In genomic region chr18:12883003-12883683, GRCh38 we compare ENCODE assay signal across 8 cellular contexts. TPM values are rescaled to one million over a fixed set of nuclear protein-coding genes. Genes with fewer than 3 reads are reported as not detected.
DNase-seq lines count a peak whose midpoint lies in the region; ATAC-seq and TF ChIP-seq lines count a peak whose summit lies in the region.

No MANE protein-coding gene starts in this region.

- H3K27me3 Mint-ChIP-seq in Calu3 (ENCODE audit: unreplicated experiment), result no peaks in the 10 kb centered on the region

- no peaks in the 10 kb centered on the region for H3K9me3 Mint-ChIP-seq in Calu3 (ENCODE audit: low read depth, unreplicated experiment)

- intact Hi-C loops in Calu3 (cut with micrococcal nuclease; ENCODE audit: unreplicated experiment), result no loop called here
- intact Hi-C loops in ascending aorta (cut with DNase I), result loop anchor here (2.0 to 10.0 kb wide), 3 partner anchors 46 to 976 kb away; partner anchors contain the start of gene MPPE1

- H3K9me3 ChIP-seq in MG63, result no peaks in the 10 kb centered on the region
- H3K9me3 ChIP-seq in ascending aorta, result no peaks in the 10 kb centered on the region
- no peaks in the 10 kb centered on the region for H3K9me3 ChIP-seq in iPS-15b (ENCODE audit: control insufficient read depth, insufficient read depth, low read length)

- H3K4me1 ChIP-seq in ascending aorta (peaks cover 0 to 6% of the 10 kb centered on the region in 2 donors), iPS-15b (ENCODE audit: control insufficient read depth, insufficient read depth, low read length) (peaks cover 22% of the 10 kb centered on the region)

- peaks cover 51% of the 10 kb centered on the region for H3K4me1 Mint-ChIP-seq in Calu3 (ENCODE audit: low read depth, unreplicated experiment)

- peak overlapping the region; percentile 98 for H3K27ac Mint-ChIP-seq in Calu3 (ENCODE audit: unreplicated experiment)

- H3K4me3 ChIP-seq in MG63 (peak overlapping the region; percentile 73), ascending aorta (peak overlapping the region; percentile 71 to 88), iPS-15b (ENCODE audit: low read depth, low read length) (peak overlapping the region; percentile 90)

- CTCF ChIA-PET in Calu3 (lab: Charles Lee), result interaction anchor here (0.6 to 1.6 kb wide), 9 partner anchors 10 to 508 kb away, joined by 3 to 6 read pairs (median 4); no protein-coding TSS in a partner anchor

- H3K4me3 Mint-ChIP-seq in Calu3 (ENCODE audit: low read depth, unreplicated experiment), result peak overlapping the region; percentile 90

- DNase-seq in Calu3, result peak; percentile 16
- DNase-seq in MG63, result no peak
- DNase-seq in ascending aorta (ENCODE audit: low spot score in 2 of 2), result no peak
- peak; percentile 11 for DNase-seq in stimulated activated CD8-positive, alpha-beta memory T cell treated with anti-CD3 and anti-CD28 coated beads, Interleukin-12 subunit alpha, Interleukin-12 subunit beta, amount 100 ng/mL, for 4 hours (ENCODE audit: low read depth)
- DNase-seq in 8988T, result no peak
- DNase-seq in NCI-H187 (lab: John Stamatoyannopoulos, UW), result no peak

- H3K9ac ChIP-seq in iPS-15b (ENCODE audit: low read depth, low read length), result peak overlapping the region; percentile 89

- TF ChIP-seq CTCF in Calu3 (IDR thresholded peaks at IDR 0.05; ENCODE audit: unreplicated experiment) (no peak), ascending aorta (IDR thresholded peaks at IDR 0.05) (no peak)

- peak; percentile 12 for ATAC-seq in GM21723 (IDR thresholded peaks at IDR 0.05; ENCODE audit: unreplicated experiment)

- H3K36me3 Mint-ChIP-seq in Calu3 (ENCODE audit: insufficient read depth, unreplicated experiment), result peaks cover 27% of the 10 kb centered on the region

- H3K27me3 ChIP-seq in MG63 (no peaks in the 10 kb centered on the region), ascending aorta (no peaks in the 10 kb centered on the region), iPS-15b (ENCODE audit: control insufficient read depth, insufficient read depth, low read length) (no peaks in the 10 kb centered on the region)

- H3K36me3 ChIP-seq in MG63 (no peaks in the 10 kb centered on the region), ascending aorta (no peaks in the 10 kb centered on the region), iPS-15b (ENCODE audit: control insufficient read depth, insufficient read depth, low read length) (no peaks in the 10 kb centered on the region)

- peak overlapping the region; percentile 99 for H3K27ac ChIP-seq in ascending aorta

- no TSS peak for BruUV-seq in Calu3 (replicated peaks; lab: Mats Ljungman, UMichigan)

RNA-seq across cellular contexts. Expression of gene PTPN2, which starts 0.9 kb away (rescaled TPM):
- total RNA-seq in Calu3 (2022) (58.1 and 61.5 TPM in 2 replicates), ascending aorta (81.8 TPM)
- total RNA-seq in MG63 (2014; rRNA removed; shearing (Covaris generic); ENCODE audit: low replicate concordance), result 23.3 and 25.1 TPM in 2 replicates

Comparison
In these comparisons a context has a peak if more than half of its experiments do, and no peak if none do; other contexts are left out.
1. DNase-seq: peak in Calu3 (single experiment) and stimulated activated CD8-positive, alpha-beta memory T cell treated with anti-CD3 and anti-CD28 coated beads, Interleukin-12 subunit alpha, Interleukin-12 subunit beta, amount 100 ng/mL, for 4 hours (single experiment); none in MG63 (single experiment), ascending aorta (0 of 2), 8988T (single experiment) and NCI-H187 (0 of 2).
2. Peak in every context shown above with its lines, with median percentiles within 50 percentile points of each other: H3K4me3 ChIP-seq.